ENCODE assay signal across 25 cellular contexts in genomic region chr6:146898888-146899227, GRCh38.
"Had no signal": no experiment of that assay in that cellular context is flagged by ENCODE, and none has a peak within 500 bp of the region (broad histone marks: within the 10 kb centered on the region; RNA-seq: fewer than 3 reads in every experiment).

No MANE protein-coding gene starts in this region.

- DNase-seq: colonic mucosa; cortex of kidney; effector CD8-positive, alpha-beta T cell; effector memory CD8-positive, alpha-beta T cell; endodermal cell; esophagus squamous epithelium; foreskin fibroblast; foreskin melanocyte; gastrocnemius medialis; glutamatergic neuron; head of caudate nucleus; heart right ventricle; hippocampal formation; left cardiac atrium; left lung; left ventricle myocardium superior; lower lobe of right lung; mesenchymal stem cell; mucosa of descending colon; naive B cell had no signal

- H3K4me1 ChIP-seq: colonic mucosa, esophagus squamous epithelium, gastrocnemius medialis, lower lobe of right lung had no signal

- H3K36me3 ChIP-seq: colonic mucosa, esophagus squamous epithelium, gastrocnemius medialis, heart right ventricle, left lung, lower lobe of right lung had no signal

- H3K9me3 ChIP-seq: colonic mucosa, esophagus squamous epithelium, gastrocnemius medialis, heart right ventricle, left lung, lower lobe of right lung, mucosa of descending colon had no signal

- H3K27me3 ChIP-seq: colonic mucosa, esophagus squamous epithelium, gastrocnemius medialis, heart right ventricle, left lung had no signal

- ATAC-seq: effector memory CD8-positive, alpha-beta T cell; esophagus mucosa; gastrocnemius medialis; heart right ventricle; left cardiac atrium; left lung; left ventricle myocardium superior; lower lobe of right lung; mucosa of descending colon had no signal

- H3K4me3 ChIP-seq: colonic mucosa, esophagus squamous epithelium, gastrocnemius medialis, heart right ventricle, left lung, lower lobe of right lung, mucosa of descending colon had no signal

- H3K27ac ChIP-seq: colonic mucosa, epithelial cell of prostate, esophagus squamous epithelium, gastrocnemius medialis, heart right ventricle, left lung, lower lobe of right lung had no signal

- FAIRE-seq: endometrium, islet of Langerhans, keratinocyte had no signal
